ENCODE assay signal across 17 cellular contexts in genomic region chr5:75951158-75951557, GRCh38.
DNase-seq lines count a peak whose midpoint lies in the region; FAIRE-seq and TF ChIP-seq lines count a peak whose summit lies in the region.
"Had no signal": no experiment of that assay in that cellular context is flagged by ENCODE, and none has a peak within 500 bp of the region (broad histone marks: within the 10 kb centered on the region; RNA-seq: fewer than 3 reads in every experiment).

No MANE protein-coding gene starts in this region.

- FAIRE-seq in GM12891 (lab: Jason Lieb, UNC): no peak
- FAIRE-seq: A204.1, H54 had no signal

- H3K36me3 Mint-ChIP-seq in chondrocyte (ENCODE audit: low read depth): no peaks in the 10 kb centered on the region

- peaks cover 4% of the 10 kb centered on the region for H3K9me3 Mint-ChIP-seq in chondrocyte (ENCODE audit: low read depth)

- TF ChIP-seq POLR2A in GM12891 (IDR thresholded peaks at IDR 0.05; ENCODE audit: low read depth, low read length): no peak

- no peaks in the 10 kb centered on the region for H3K4me1 Mint-ChIP-seq in chondrocyte (ENCODE audit: low read depth)

- no peak overlapping the region for H3K4me3 Mint-ChIP-seq in chondrocyte (ENCODE audit: unreplicated experiment)

- no peak overlapping the region for H3K27ac Mint-ChIP-seq in chondrocyte (ENCODE audit: unreplicated experiment)

- peak; percentile 22 for DNase-seq in NCI-H345 (lab: John Stamatoyannopoulos, UW)
- no peak for DNase-seq in NCI-H345 treated with DMSO at 0.1 percent for 48 hours (lab: John Stamatoyannopoulos, UW; ENCODE audit: unreplicated experiment)
- DNase-seq in NCI-H2171 (lab: John Stamatoyannopoulos, UW): peak; percentile 6
- peak; percentile 26 for DNase-seq in foreskin melanocyte
- peak; percentile 25 for DNase-seq in putamen (ENCODE audit: low spot score)
- no peak for DNase-seq in kidney glomerular epithelial cell (lab: John Stamatoyannopoulos, UW)
- no peak for DNase-seq in GM12891 (ENCODE audit: insufficient read length, low spot score)
- no peak for DNase-seq in chondrocyte (ENCODE audit: low spot score)
- DNase-seq: DMS153, EL, KG1, NCI-H1417, NCI-H1930, NCI-H524, SHP77 treated with DMSO at 0.1 percent for 48 hours had no signal

- no peak for TF ChIP-seq CTCF in chondrocyte (IDR thresholded peaks at IDR 0.05)

- H3K27me3 Mint-ChIP-seq in chondrocyte (ENCODE audit: low read depth): peaks cover 4% of the 10 kb centered on the region

TF ChIP-seq in GM12891, 5 proteins besides CTCF, POLR2A, EP300 and RAD21:
- TF ChIP-seq POLR2AphosphoS5 (IDR thresholded peaks at IDR 0.05; ENCODE audit: low read depth, low read length) (no peak), TAF1 (IDR thresholded peaks at IDR 0.05; ENCODE audit: low read depth, low read length) (no peak), PAX5 (IDR thresholded peaks at IDR 0.05; ENCODE audit: insufficient read depth, low read length, severe bottlenecking) (no peak), POU2F2 (IDR thresholded peaks at IDR 0.05; ENCODE audit: low read depth, low read length) (no peak), SPI1 (IDR thresholded peaks at IDR 0.05; ENCODE audit: low read depth, low read length) (no peak)

Comparison
In these comparisons a context has a peak if more than half of its experiments do, and no peak if none do; other contexts are left out.
1. DNase-seq: peak in NCI-H345 (single experiment), NCI-H2171 (single experiment), foreskin melanocyte (single experiment) and putamen (single experiment); none in NCI-H345 treated with DMSO at 0.1 percent for 48 hours (single experiment), kidney glomerular epithelial cell (single experiment), GM12891 (single experiment) and chondrocyte (single experiment).